Comparison of ENCODE assay signal across 9 cellular contexts in the genomic region with DNA sequence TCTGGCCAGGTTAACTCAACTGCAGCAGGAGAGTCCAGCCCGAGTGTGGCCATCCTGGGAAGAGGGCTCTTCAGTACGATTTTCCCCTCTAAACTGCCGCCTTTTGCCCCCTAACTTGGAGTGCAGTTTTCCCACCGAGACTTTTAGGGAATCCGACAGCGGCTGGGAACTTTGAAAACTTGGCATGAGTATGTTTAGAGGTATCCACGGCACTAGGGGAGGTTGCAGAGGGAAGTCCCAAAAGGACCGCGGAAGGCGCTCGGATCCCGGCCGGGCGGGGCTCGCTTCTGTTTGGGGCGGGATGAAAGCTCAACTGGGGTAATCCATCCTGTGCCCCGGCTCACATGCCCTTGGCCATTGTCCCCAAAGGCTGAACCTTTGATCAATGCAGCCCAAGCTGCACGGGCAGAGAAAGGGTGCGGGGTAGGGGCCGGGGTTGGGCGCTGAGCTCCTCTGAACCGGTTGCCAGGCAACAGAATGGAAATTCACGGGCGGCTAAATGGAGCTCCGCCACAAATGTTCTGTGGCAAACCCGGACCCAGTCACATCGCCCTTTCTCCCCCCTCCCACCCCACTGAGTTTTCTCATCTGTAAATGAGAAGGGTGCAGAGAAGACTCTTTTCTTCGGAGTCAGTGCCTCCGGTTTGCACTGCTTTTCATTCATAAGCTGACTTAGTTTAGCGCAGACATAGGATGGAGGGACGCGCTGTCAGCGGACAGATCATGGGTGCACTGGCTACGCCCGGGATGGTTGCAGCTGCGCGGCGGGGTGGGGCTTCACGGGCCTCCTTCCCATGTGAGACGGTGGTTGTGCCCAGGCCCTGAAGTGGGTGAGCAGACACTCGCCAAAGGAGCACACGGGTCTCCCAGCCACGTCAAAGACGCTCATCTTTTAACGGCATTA. TPM values are rescaled to one million over a fixed set of nuclear protein-coding genes. Genes with fewer than 3 reads are reported as not detected.
DNase-seq lines count a peak whose midpoint lies in the region; ATAC-seq, FAIRE-seq and TF ChIP-seq lines count a peak whose summit lies in the region.
"Had no signal": no experiment of that assay in that cellular context is flagged by ENCODE, and none has a peak within 500 bp of the region (broad histone marks: within the 10 kb centered on the region; RNA-seq: fewer than 3 reads in every experiment).

No MANE protein-coding gene starts in this region.

- no peaks in the 10 kb centered on the region for H3K36me3 Mint-ChIP-seq in stimulated activated memory B cell treated with anti-CD40 and anti-IgM and Interleukin-4, amounts not matched to agents 10 μg/mL and 1 μg/mL and 100 μg/mL, for 72 hours

- ATAC-seq in stimulated activated memory B cell treated with anti-CD40 and anti-IgM and Interleukin-4, amounts not matched to agents 10 μg/mL and 1 μg/mL and 100 μg/mL, for 72 hours, result peak; percentile 25
- no peak for ATAC-seq in GM19328 (IDR thresholded peaks at IDR 0.05; ENCODE audit: unreplicated experiment)

- peak overlapping the region; percentile 77 for H3K4me3 Mint-ChIP-seq in stimulated activated memory B cell treated with anti-CD40 and anti-IgM and Interleukin-4, amounts not matched to agents 10 μg/mL and 1 μg/mL and 100 μg/mL, for 72 hours

- no peaks in the 10 kb centered on the region for H3K79me2 ChIP-seq in mammary epithelial cell (ENCODE audit: insufficient read depth, low read length)

- BruUV-seq in mammary epithelial cell (replicated peaks; lab: Mats Ljungman, UMichigan), result no TSS peak

- H3K4me2 ChIP-seq in mammary epithelial cell (ENCODE audit: insufficient read depth, low read depth, low read length), result peak overlapping the region; percentile 99

- CTCF ChIA-PET in mammary epithelial cell (lab: Charles Lee; ENCODE audit: low non-redundant PET), result interaction anchor here (0.6 kb wide), 1 partner anchor 112 kb away, joined by 58 read pairs; no protein-coding TSS in a partner anchor

- H3K9me3 ChIP-seq in mammary epithelial cell (replicated peaks; ENCODE audit: insufficient read depth, low read length) (no peaks in the 10 kb centered on the region), kidney (ENCODE audit: control insufficient read depth in 1 of 2, low read length in 2 of 2) (no peaks in the 10 kb centered on the region)

- 4% methylated on average over 17 of the region's 45 CpGs for WGBS in mammary epithelial cell (ENCODE audit: low coverage, missing lambda C conversion rate)

- peaks cover 25% of the 10 kb centered on the region for H3K27me3 ChIP-seq in mammary epithelial cell (ENCODE audit: insufficient read depth, low read length)

- peaks cover 39% of the 10 kb centered on the region for H3K4me1 Mint-ChIP-seq in stimulated activated memory B cell treated with anti-CD40 and anti-IgM and Interleukin-4, amounts not matched to agents 10 μg/mL and 1 μg/mL and 100 μg/mL, for 72 hours

- H3K9ac ChIP-seq in mammary epithelial cell (ENCODE audit: insufficient read depth, low read length), result no peak overlapping the region
- H3K9ac ChIP-seq in kidney (ENCODE audit: low read length in 2 of 2), result peak overlapping the region in 1 of 2 donors; percentile 26

- H3K27me3 Mint-ChIP-seq in stimulated activated memory B cell treated with anti-CD40 and anti-IgM and Interleukin-4, amounts not matched to agents 10 μg/mL and 1 μg/mL and 100 μg/mL, for 72 hours, result peaks cover 48% of the 10 kb centered on the region

- peak; percentile 48 for DNase-seq in NCI-H2227 (lab: John Stamatoyannopoulos, UW; ENCODE audit: unreplicated experiment)
- no peak for DNase-seq in NCI-H2227 treated with DMSO at 0.1 percent for 48 hours (lab: John Stamatoyannopoulos, UW)
- peak; percentile 48 to 66 for DNase-seq in NCI-H524 (lab: John Stamatoyannopoulos, UW)
- peak; percentile 20 for DNase-seq in mammary epithelial cell
- DNase-seq in kidney, result peak; percentile 73
- DNase-seq in NCI-H345 (lab: John Stamatoyannopoulos, UW), result no peak
- DNase-seq: DND-41 had no signal

- H2AFZ ChIP-seq in mammary epithelial cell (ENCODE audit: low read depth, low read length), result peak overlapping the region; percentile 82

- H3K27ac Mint-ChIP-seq in stimulated activated memory B cell treated with anti-CD40 and anti-IgM and Interleukin-4, amounts not matched to agents 10 μg/mL and 1 μg/mL and 100 μg/mL, for 72 hours, result no peak overlapping the region

- in situ Hi-C loops in mammary epithelial cell (cut with MboI; ENCODE audit: low sequenced_read_pairs in 2 of 2), result loop anchor here (10.0 kb wide), 1 partner anchor 267 kb away; no protein-coding TSS in a partner anchor

- peaks cover 19% of the 10 kb centered on the region for H3K4me1 ChIP-seq in mammary epithelial cell (ENCODE audit: insufficient read depth, low read length)
- peaks cover 4 to 6% of the 10 kb centered on the region in 2 donors for H3K4me1 ChIP-seq in kidney (ENCODE audit: control insufficient read depth in 1 of 2, insufficient read depth in 1 of 2, low read depth in 1 of 2, low read length in 2 of 2)

- no peaks in the 10 kb centered on the region for H4K20me1 ChIP-seq in mammary epithelial cell (ENCODE audit: insufficient read depth, low read length)

- dilution Hi-C loops in mammary epithelial cell (cut with HindIII; ENCODE audit: low sequenced_read_pairs), result loop anchor here (10.0 kb wide), 1 partner anchor 277 kb away; no protein-coding TSS in a partner anchor

- no peaks in the 10 kb centered on the region for H3K36me3 ChIP-seq in mammary epithelial cell (ENCODE audit: insufficient read depth, low read length)
- H3K36me3 ChIP-seq in kidney (ENCODE audit: control insufficient read depth in 1 of 2, insufficient read depth in 2 of 2, low read length in 2 of 2), result no peaks in the 10 kb centered on the region

- FAIRE-seq in kidney (lab: Jason Lieb, UNC), result no peak

- H3K27ac ChIP-seq in mammary epithelial cell (ENCODE audit: insufficient read depth, low read depth, low read length) (no peak overlapping the region), kidney (ENCODE audit: low read depth in 2 of 2, low read length in 2 of 2) (no peak overlapping the region)

- intact Hi-C loops in mammary epithelial cell (cut with micrococcal nuclease) (loop anchor here (5.0 to 10.0 kb wide), 2 partner anchors 149 to 463 kb away; no protein-coding TSS in a partner anchor), kidney (cut with DNase I) (no loop called here)

- peak overlapping the region; percentile 13 to 62 (median 26) for H3K4me3 ChIP-seq in mammary epithelial cell (replicated peaks in 1 of 3; ENCODE audit: insufficient read depth in 1 of 3, low read depth in 2 of 3, low read length in 3 of 3)
- peak overlapping the region; percentile 18 to 54 for H3K4me3 ChIP-seq in kidney (ENCODE audit: low read length in 2 of 2)

- no peaks in the 10 kb centered on the region for H3K9me3 Mint-ChIP-seq in stimulated activated memory B cell treated with anti-CD40 and anti-IgM and Interleukin-4, amounts not matched to agents 10 μg/mL and 1 μg/mL and 100 μg/mL, for 72 hours

- TF ChIP-seq CTCF in mammary epithelial cell (conservative IDR thresholded peaks at IDR 0.05 in 1 of 2, IDR thresholded peaks at IDR 0.05 in 1 of 2; ENCODE audit: extremely low read depth in 1 of 2, insufficient read depth in 1 of 2, low read depth in 1 of 2, low read length in 2 of 2) (no peak), kidney (IDR thresholded peaks at IDR 0.05; ENCODE audit: borderline replicate concordance, extremely low read depth, insufficient read depth) (no peak)

RNA-seq across cellular contexts. Expression of gene BMP6, which starts 2.3 kb away (rescaled TPM):
- total RNA-seq in mammary epithelial cell (1 to 10 TPM in 1 of 2 donors, under 1 TPM in 1; 0.33 to 1.2 TPM), kidney (10.0 TPM)
- polyA plus RNA-seq in mammary epithelial cell (4.2 TPM), kidney (ENCODE audit: insufficient read depth, low read depth, low replicate concordance) (5.0 TPM)
- 12.1 TPM for polyA minus RNA-seq in mammary epithelial cell

Comparison
In these comparisons a context has a peak if more than half of its experiments do, and no peak if none do; other contexts are left out.
1. DNase-seq: peak in NCI-H2227 (single experiment), NCI-H524 (2 of 2), mammary epithelial cell (single experiment) and kidney (single experiment); none in NCI-H2227 treated with DMSO at 0.1 percent for 48 hours (single experiment) and NCI-H345 (single experiment).